8 cellular contexts compared by ENCODE assay signal in genomic region chr16:20900299-20901067, GRCh38.
DNase-seq lines count a peak whose midpoint lies in the region; ATAC-seq lines count a peak whose summit lies in the region.

Gene DCUN1D3 (minus strand): TSS chr16:20900358. CDS start chr16:20862538, 37,820 bp downstream.
Gene LYRM1 (plus strand): TSS chr16:20900771. CDS start chr16:20915556, 14,785 bp downstream.

- DNase-seq in AG08395 (ENCODE audit: low spot score) (peak; percentile 97), NCI-H446 treated with DMSO at 0.1 percent for 48 hours (lab: John Stamatoyannopoulos, UW) (peak; percentile 92), cerebellar cortex (ENCODE audit: low spot score) (peak; percentile 99), islet precursor cell (peak; percentile 99)
- DNase-seq in stimulated activated CD4-positive, alpha-beta T cell treated with anti-CD3 and anti-CD28 coated beads, Interleukin-12 subunit alpha, Interleukin-12 subunit beta, amount 100 ng/mL, for 48 hours (ENCODE audit: low read depth in 2 of 3, low spot score in 1 of 3): peak; percentile 88 to 92 (median 91)

- ATAC-seq in GM19023 (IDR thresholded peaks at IDR 0.05; ENCODE audit: unreplicated experiment) (peak; percentile 80), HG03280 (IDR thresholded peaks at IDR 0.05; ENCODE audit: unreplicated experiment) (peak; percentile 69)
- ATAC-seq in activated CD4-positive, CD25-positive, alpha-beta regulatory T cell treated with anti-CD3 and anti-CD28 coated beads, Interleukin-2, amount 50 U/mL, for 24 hours: peak; percentile 86 to 87

Comparison
In these comparisons a context has a peak if more than half of its experiments do, and no peak if none do; other contexts are left out.
1. Peak in every context shown above with its lines: DNase-seq and ATAC-seq.